In the genomic region with DNA sequence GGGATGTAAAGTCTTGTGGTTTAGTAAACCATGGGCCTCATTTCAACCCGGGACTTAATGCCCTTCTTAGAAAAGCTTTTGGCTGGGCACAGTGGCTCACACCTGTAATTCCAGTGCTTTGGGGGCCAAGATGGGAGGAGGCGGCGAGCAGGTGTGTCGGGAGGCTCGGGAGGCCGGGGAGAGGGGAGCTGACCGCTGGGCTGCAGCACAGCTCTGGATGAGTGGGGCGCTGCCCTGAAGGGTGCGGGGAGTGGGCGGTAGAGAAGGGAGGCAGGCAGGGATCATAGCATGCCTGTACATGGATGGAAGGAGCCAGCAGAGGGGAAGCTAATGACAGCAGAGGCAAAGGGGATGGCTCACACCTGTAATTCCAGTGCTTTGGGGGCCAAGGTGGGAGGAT, we compare ENCODE assay signal across 36 cellular contexts. TPM values are rescaled to one million over a fixed set of nuclear protein-coding genes. Genes with fewer than 3 reads are reported as not detected.
"Had no signal": no experiment of that assay in that cellular context is flagged by ENCODE, and none has a peak within 500 bp of the region (broad histone marks: within the 10 kb centered on the region; RNA-seq: fewer than 3 reads in every experiment).

No MANE protein-coding gene starts in this region.

- H3K27me3 ChIP-seq: Peyer's patch had no signal

- H3K4me3 ChIP-seq: adrenal gland, Peyer's patch had no signal

- H3K9me3 Mint-ChIP-seq: activated naive CD4-positive, alpha-beta T cell treated with anti-CD3 and anti-CD28 coated beads for 36 hours; activated naive CD4-positive, alpha-beta T cell treated with anti-CD3 and anti-CD28 coated beads, Interleukin-2, amount 50 U/mL, for 72 hours; activated T-cell treated with anti-CD3 and anti-CD28 coated beads, Interleukin-2, amount 50 U/mL, for 24 hours; activated T-helper 2 cell treated with anti-CD3 and anti-CD28 coated beads, Interferon-gamma antibody, Interleukin-2, Interleukin-4, amounts not matched to agents 10 μg/mL and 5 μg/mL and 100 μg/mL, durations not matched to agents 14 hours and 24 hours and 36 hours had no signal

- H3K4me1 ChIP-seq: adrenal gland, Peyer's patch had no signal

- H3K4me3 Mint-ChIP-seq: activated CD8-positive, alpha-beta T cell treated with anti-CD3 and anti-CD28 coated beads, Interleukin-2, amount 10 ng/mL, durations not matched to agents 7 days and 5 days; activated naive CD4-positive, alpha-beta T cell treated with anti-CD3 and anti-CD28 coated beads for 36 hours; activated T-cell treated with anti-CD3 and anti-CD28 coated beads, Interleukin-2, amount 50 U/mL, for 24 hours; brain had no signal

- H3K9me3 ChIP-seq: adrenal gland, Peyer's patch had no signal

- H3K27ac ChIP-seq: adrenal gland, Peyer's patch had no signal

- H3K27ac Mint-ChIP-seq: activated CD8-positive, alpha-beta T cell treated with anti-CD3 and anti-CD28 coated beads, Interleukin-2, amount 10 ng/mL, durations not matched to agents 7 days and 5 days; activated naive CD4-positive, alpha-beta T cell treated with anti-CD3 and anti-CD28 coated beads for 36 hours; activated naive CD4-positive, alpha-beta T cell treated with anti-CD3 and anti-CD28 coated beads, Interleukin-2, amount 50 U/mL, for 72 hours; activated T-cell treated with anti-CD3 and anti-CD28 coated beads, Interleukin-2, amount 50 U/mL, for 24 hours; activated T-helper 2 cell treated with anti-CD3 and anti-CD28 coated beads, Interferon-gamma antibody, Interleukin-2, Interleukin-4, amounts not matched to agents 10 μg/mL and 5 μg/mL and 100 μg/mL, durations not matched to agents 14 hours and 24 hours and 36 hours; brain had no signal

- H3K36me3 Mint-ChIP-seq: activated naive CD4-positive, alpha-beta T cell treated with anti-CD3 and anti-CD28 coated beads, Interleukin-2, amount 50 U/mL, for 72 hours; brain had no signal

- H3K36me3 ChIP-seq: adrenal gland, Peyer's patch, WERI-Rb-1 had no signal

- ATAC-seq: activated CD8-positive, alpha-beta T cell treated with anti-CD3 and anti-CD28 coated beads, Interleukin-2, amount 10 ng/mL, durations not matched to agents 7 days and 5 days; activated naive CD4-positive, alpha-beta T cell treated with anti-CD3 and anti-CD28 coated beads, Interleukin-2, amount 50 U/mL, for 72 hours; PC-3; Right ventricle myocardium inferior had no signal

- DNase-seq: activated CD4-positive, alpha-beta T cell treated with anti-CD3 and anti-CD28 coated beads for 1 hour; activated CD4-positive, alpha-beta T cell treated with anti-CD3 and anti-CD28 coated beads for 48 hours; activated CD4-positive, CD25-positive, alpha-beta regulatory T cell; activated CD8-positive, alpha-beta T cell treated with anti-CD3 and anti-CD28 coated beads, Interleukin-2, amount 10 ng/mL, durations not matched to agents 7 days and 5 days; activated gamma-delta T cell treated with Interleukin-2 at 50 U/mL for 16 hours; activated naive CD4-positive, alpha-beta T cell treated with anti-CD3 and anti-CD28 coated beads for 36 hours; activated T-cell treated with anti-CD3 and anti-CD28 coated beads, Interleukin-2, amount 50 U/mL, for 24 hours; adrenal gland; caudate nucleus; cerebellar nuclear complex; Kasumi-1; KG1; MM.1S; MV-4-11; NCI-H1092; NCI-H1436 treated with DMSO at 0.1 percent for 48 hours; NCI-H1694 treated with DMSO at 0.1 percent for 48 hours; NCI-H2029; NCI-H2107; NCI-H2171; NCI-H510A; NCI-H526; NCI-H748 treated with DMSO at 0.1 percent for 48 hours; NK-92 treated with Interleukin-12 subunit alpha and Interleukin-12 subunit beta, amount 100 ng/mL, for 24 hours; PC-3; Peyer's patch; RPMI8226; SIG-M5; T1000; WERI-Rb-1 had no signal

RNA-seq across cellular contexts. Expression of gene LHX4, which starts 31.0 kb away (rescaled TPM):
- total RNA-seq: activated CD8-positive, alpha-beta T cell treated with anti-CD3 and anti-CD28 coated beads, Interleukin-2, amount 10 ng/mL, durations not matched to agents 7 days and 5 days; activated naive CD4-positive, alpha-beta T cell treated with anti-CD3 and anti-CD28 coated beads for 36 hours; activated naive CD4-positive, alpha-beta T cell treated with anti-CD3 and anti-CD28 coated beads, Interleukin-2, amount 50 U/mL, for 72 hours; activated T-helper 2 cell treated with anti-CD3 and anti-CD28 coated beads, Interferon-gamma antibody, Interleukin-2, Interleukin-4, amounts not matched to agents 10 μg/mL and 5 μg/mL and 100 μg/mL, durations not matched to agents 14 hours and 24 hours and 36 hours; adrenal gland; Right ventricle myocardium inferior; T-helper 1 cell treated with Interleukin-12 subunit alpha and Interleukin-12 subunit beta and Interleukin-4 antibody, amounts not matched to agents 30 ng/mL and 1 ng/mL, for 36 hours; T-helper 2 cell treated with Interferon-gamma antibody and Interleukin-4, amounts not matched to agents 100 ng/mL and 5 ng/mL, for 36 hours had no signal
- polyA plus RNA-seq: adrenal gland had no signal
